15 cellular contexts compared by ENCODE assay signal in genomic region chr2:46269545-46270273, GRCh38. TPM values are rescaled to one million over a fixed set of nuclear protein-coding genes. Genes with fewer than 3 reads are reported as not detected.
DNase-seq lines count a peak whose midpoint lies in the region; ATAC-seq, FAIRE-seq and TF ChIP-seq lines count a peak whose summit lies in the region.
"Had no signal": no experiment of that assay in that cellular context is flagged by ENCODE, and none has a peak within 500 bp of the region (broad histone marks: within the 10 kb centered on the region; RNA-seq: fewer than 3 reads in every experiment).

No MANE protein-coding gene starts in this region.

- H3K4me1 ChIP-seq in GM23248 (ENCODE audit: insufficient read depth), result peaks cover 18% of the 10 kb centered on the region
- H3K4me1 ChIP-seq: prostate gland had no signal

- H3K27ac ChIP-seq in GM23248, result no peak overlapping the region
- H3K27ac ChIP-seq: hepatocyte, prostate gland had no signal

- no peaks in the 10 kb centered on the region for H3K9me2 ChIP-seq in GM23248 (ENCODE audit: insufficient read depth)

- TF ChIP-seq CTCF in AG10803 (conservative IDR thresholded peaks at IDR 0.05; ENCODE audit: low read length), result no peak

- no peaks in the 10 kb centered on the region for H4K20me1 ChIP-seq in GM23248 (ENCODE audit: insufficient read depth)

- ATAC-seq in GM21526 (IDR thresholded peaks at IDR 0.05; ENCODE audit: low FRiP score, unreplicated experiment) (no peak), HG03457 (IDR thresholded peaks at IDR 0.05; ENCODE audit: unreplicated experiment) (no peak)

- H3K4me2 ChIP-seq in GM23248 (ENCODE audit: unreplicated experiment), result no peak overlapping the region
- H3K4me2 ChIP-seq: hepatocyte had no signal

- DNase-seq in AG10803 (ENCODE audit: low read depth) (peak; percentile 46), GM23248 (peak; percentile 35), astrocyte of the hippocampus (ENCODE audit: low read depth, low spot score) (peak; percentile 45), islet precursor cell (peak; percentile 65), H54 (ENCODE audit: insufficient read length, low spot score) (no peak), iPS-NIHi7 (ENCODE audit: extremely low spot score) (no peak)
- DNase-seq: CD4-positive, alpha-beta memory T cell; effector CD8-positive, alpha-beta T cell; NCI-H1417 treated with DMSO at 0.1 percent for 48 hours; NCI-H774 had no signal

- no peaks in the 10 kb centered on the region for H3K79me2 ChIP-seq in GM23248 (ENCODE audit: insufficient read depth)
- H3K79me2 ChIP-seq: hepatocyte had no signal

- no peaks in the 10 kb centered on the region for H3F3A ChIP-seq in GM23248 (ENCODE audit: insufficient read depth)

- H3K9me3 ChIP-seq in GM23248 (ENCODE audit: low read depth), result no peaks in the 10 kb centered on the region
- H3K9me3 ChIP-seq: prostate gland had no signal

- H3K4me3 ChIP-seq in AG10803 (ENCODE audit: low read length) (no peak overlapping the region), GM23248 (no peak overlapping the region)
- H3K4me3 ChIP-seq: hepatocyte, prostate gland had no signal

- H2AFZ ChIP-seq in GM23248, result no peak overlapping the region
- H2AFZ ChIP-seq: hepatocyte had no signal

- TF ChIP-seq POLR2A in H54 (IDR thresholded peaks at IDR 0.05; ENCODE audit: low read depth, low read length), result no peak

- H3K36me3 ChIP-seq in GM23248 (ENCODE audit: low read depth), result no peaks in the 10 kb centered on the region
- H3K36me3 ChIP-seq: prostate gland had no signal

- FAIRE-seq in H54 (lab: Jason Lieb, UNC), result no peak
- FAIRE-seq: HTR-8/SVneo had no signal

- no peaks in the 10 kb centered on the region for H3K27me3 ChIP-seq in GM23248 (replicated peaks; ENCODE audit: insufficient read depth)
- H3K27me3 ChIP-seq: hepatocyte had no signal

- H3K9ac ChIP-seq in GM23248, result no peak overlapping the region

- WGBS in GM23248 (ENCODE audit: low coverage in 1 of 2, low lambda C conversion rate in 2 of 2, missing lambda C conversion rate in 2 of 2), 2 experiments, result 65% methylated on average over 11 of the region's 11 CpGs

- in situ Hi-C loops in GM23248 (cut with MboI), result no loop called here

RNA-seq across cellular contexts. Expression of gene EPAS1, which starts 27.5 kb away (rescaled TPM):
- total RNA-seq in GM23248 (2014; rRNA removed; shearing (Covaris generic)), result 66.3 and 73.8 TPM in 2 replicates
- 45.2 and 47.5 TPM in 2 replicates for polyA plus RNA-seq in GM23248 (2016; fragmentation: Nextera tagmentation; extraction: Ambion mirVana)

Comparison
In these comparisons a context has a peak if more than half of its experiments do, and no peak if none do; other contexts are left out.
1. DNase-seq: peak in AG10803 (single experiment), GM23248 (single experiment), astrocyte of the hippocampus (single experiment) and islet precursor cell (single experiment); none in H54 (single experiment) and iPS-NIHi7 (single experiment).